ENCODE assay signal across 8 cellular contexts in the genomic region with DNA sequence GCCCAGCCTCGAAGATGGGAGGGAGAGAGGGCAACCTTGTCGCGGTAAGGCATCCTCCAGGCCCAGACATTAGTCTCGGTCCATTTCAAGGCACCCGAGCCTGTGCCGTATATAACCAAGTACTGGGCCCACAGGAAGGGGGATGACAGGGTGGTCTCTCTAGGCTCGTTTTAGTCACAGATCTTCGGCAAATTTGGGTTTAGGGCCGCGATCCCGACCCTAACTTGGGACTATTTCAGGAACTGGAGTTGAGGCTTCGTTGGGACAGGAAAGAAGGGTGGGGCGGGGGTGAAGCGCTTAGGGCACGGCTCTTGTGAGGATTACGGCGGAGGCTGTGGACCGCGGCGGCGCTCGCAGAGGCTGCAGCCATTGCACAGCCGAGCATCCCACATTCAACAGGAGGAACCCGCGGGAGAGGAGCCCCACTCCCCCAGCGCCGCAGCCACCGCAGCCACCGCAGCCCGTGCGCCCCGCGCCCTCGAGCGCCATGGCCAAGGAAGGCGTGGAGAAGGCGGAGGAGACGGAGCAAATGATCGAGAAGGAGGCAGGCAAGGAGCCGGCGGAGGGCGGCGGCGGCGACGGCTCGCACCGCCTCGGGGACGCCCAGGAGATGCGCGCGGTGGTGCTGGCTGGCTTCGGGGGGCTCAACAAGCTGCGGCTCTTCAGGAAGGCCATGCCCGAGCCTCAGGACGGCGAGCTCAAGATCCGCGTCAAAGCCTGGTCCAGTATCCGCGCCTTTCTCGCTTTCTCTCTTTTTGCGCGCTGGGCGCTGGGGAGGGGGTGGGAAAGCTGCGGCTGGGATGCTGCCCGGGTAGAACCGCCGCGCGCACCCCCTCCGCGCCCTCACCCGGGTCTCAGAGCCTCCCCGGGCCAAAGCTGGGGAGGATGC. TPM values are rescaled to one million over a fixed set of nuclear protein-coding genes. Genes with fewer than 3 reads are reported as not detected.
DNase-seq lines count a peak whose midpoint lies in the region; ATAC-seq and TF ChIP-seq lines count a peak whose summit lies in the region.

A gene with protein sequence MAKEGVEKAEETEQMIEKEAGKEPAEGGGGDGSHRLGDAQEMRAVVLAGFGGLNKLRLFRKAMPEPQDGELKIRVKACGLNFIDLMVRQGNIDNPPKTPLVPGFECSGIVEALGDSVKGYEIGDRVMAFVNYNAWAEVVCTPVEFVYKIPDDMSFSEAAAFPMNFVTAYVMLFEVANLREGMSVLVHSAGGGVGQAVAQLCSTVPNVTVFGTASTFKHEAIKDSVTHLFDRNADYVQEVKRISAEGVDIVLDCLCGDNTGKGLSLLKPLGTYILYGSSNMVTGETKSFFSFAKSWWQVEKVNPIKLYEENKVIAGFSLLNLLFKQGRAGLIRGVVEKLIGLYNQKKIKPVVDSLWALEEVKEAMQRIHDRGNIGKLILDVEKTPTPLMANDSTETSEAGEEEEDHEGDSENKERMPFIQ (plus strand): TSS at position 369 of the 889 bp plus-strand sequence. CDS start 119 bp downstream, at position 488.

- H3K4me1 ChIP-seq in hepatocyte (ENCODE audit: insufficient read depth) (peaks cover 12% of the 10 kb centered on the region), psoas muscle (no peaks in the 10 kb centered on the region)

- H3K27me3 ChIP-seq in MG63, result peaks cover 19% of the 10 kb centered on the region
- peaks cover 63% of the 10 kb centered on the region for H3K27me3 ChIP-seq in hepatocyte
- H3K27me3 ChIP-seq in psoas muscle (ENCODE audit: insufficient read depth in 3 of 3, low read length in 2 of 3), result peaks cover 0 to 69% (median 16%) of the 10 kb centered on the region in 3 donors

- no peak for TF ChIP-seq CTCF in hepatocyte (IDR thresholded peaks at IDR 0.05; ENCODE audit: poor library complexity)
- TF ChIP-seq CTCF in psoas muscle (IDR thresholded peaks at IDR 0.05), result no peak

- peak within 1 kb of the TSS; percentile 77 for H2AFZ ChIP-seq in hepatocyte

- H3K9me3 ChIP-seq in MG63, result no peaks in the 10 kb centered on the region
- H3K9me3 ChIP-seq in hepatocyte (ENCODE audit: low read depth), result no peaks in the 10 kb centered on the region
- H3K9me3 ChIP-seq in psoas muscle, result no peaks in the 10 kb centered on the region

- DNase-seq in NCI-H2171 treated with DMSO at 0.1 percent for 48 hours (lab: John Stamatoyannopoulos, UW) (peak; percentile 7), NCI-H2171 (lab: John Stamatoyannopoulos, UW) (no peak), MG63 (no peak), astrocyte of the hippocampus (ENCODE audit: low read depth, low spot score) (peak; percentile 86), hepatocyte (ENCODE audit: low spot score) (peak; percentile 49), psoas muscle (no peak), LoVo (ENCODE audit: low spot score) (no peak), NCI-H1048 (lab: John Stamatoyannopoulos, UW) (no peak)

- H3K79me2 ChIP-seq in hepatocyte, result no peaks in the 10 kb centered on the region

- no peaks in the 10 kb centered on the region for H4K20me1 ChIP-seq in hepatocyte (ENCODE audit: insufficient read depth, poor library complexity, severe bottlenecking)

- no peak for ATAC-seq in psoas muscle

- no peak within 1 kb of the TSS for H3K27ac ChIP-seq in hepatocyte
- H3K27ac ChIP-seq in psoas muscle, result no peak within 1 kb of the TSS

- intact Hi-C loops in psoas muscle (cut with DNase I), result no loop called here

- no peaks in the 10 kb centered on the region for H3K36me3 ChIP-seq in MG63
- no peaks in the 10 kb centered on the region for H3K36me3 ChIP-seq in hepatocyte (replicated peaks; ENCODE audit: insufficient read depth, low read depth)
- H3K36me3 ChIP-seq in psoas muscle (ENCODE audit: insufficient read depth in 1 of 2, low read depth in 1 of 2), result no peaks in the 10 kb centered on the region

- peak within 1 kb of the TSS; percentile 99 for H3K4me2 ChIP-seq in hepatocyte

- WGBS in hepatocyte (ENCODE audit: low lambda C conversion rate, missing lambda C conversion rate), result 2% methylated on average over 68 of the region's 76 CpGs
- 1% methylated on average over 56 to 76 of the region's 76 CpGs for WGBS in psoas muscle, 3 donors

- H3K4me3 ChIP-seq in MG63 (peak within 1 kb of the TSS; percentile 21), hepatocyte (peak within 1 kb of the TSS; percentile 88), psoas muscle (peak within 1 kb of the TSS; percentile 56)

- no peaks in the 10 kb centered on the region for H3K9me2 ChIP-seq in hepatocyte (replicated peaks; ENCODE audit: insufficient read depth)

RNA-seq across cellular contexts. Expression of the gene that starts here (rescaled TPM):
- not detected in 2 replicates for total RNA-seq in MG63 (2014; rRNA removed; shearing (Covaris generic); ENCODE audit: low replicate concordance)
- total RNA-seq in hepatocyte (3.1 and 5.2 TPM in 2 replicates), psoas muscle (under 1 TPM in 2 of 4 donors, not detected in 2; 0.13 to 0.20 TPM)
- polyA plus RNA-seq in hepatocyte (5.9 and 7.2 TPM in 2 replicates), psoas muscle (under 1 TPM in 2 of 3 donors, not detected in 1; 0.03 to 0.05 TPM)

Comparison
In these comparisons a context has a peak if more than half of its experiments do, and no peak if none do; other contexts are left out.
1. DNase-seq: peak in NCI-H2171 treated with DMSO at 0.1 percent for 48 hours (single experiment), astrocyte of the hippocampus (single experiment) and hepatocyte (single experiment); none in NCI-H2171 (single experiment), MG63 (single experiment), psoas muscle (0 of 2), LoVo (single experiment) and NCI-H1048 (single experiment).
2. H3K4me3 ChIP-seq: peak in every context shown above with its lines; median percentile 88 in hepatocyte; 56 in psoas muscle; 21 in MG63.